10 cellular contexts compared by ENCODE assay signal in genomic region chr1:110872366-110872744, GRCh38. TPM values are rescaled to one million over a fixed set of nuclear protein-coding genes. Genes with fewer than 3 reads are reported as not detected.
DNase-seq lines count a peak whose midpoint lies in the region; ATAC-seq, FAIRE-seq and TF ChIP-seq lines count a peak whose summit lies in the region.
"Had no signal": no experiment of that assay in that cellular context is flagged by ENCODE, and none has a peak within 500 bp of the region (broad histone marks: within the 10 kb centered on the region; RNA-seq: fewer than 3 reads in every experiment).

No MANE protein-coding gene starts in this region.

- no peak overlapping the region for H3K9ac ChIP-seq in smooth muscle cell (ENCODE audit: low read depth)

- H3K4me2 ChIP-seq in smooth muscle cell = no peak overlapping the region

- DNase-seq in GM10266 (ENCODE audit: extremely low spot score) (peak; percentile 29), OCI-M1 (lab: John Stamatoyannopoulos, UW) (peak; percentile 67), mucosa of descending colon (no peak), dermis blood vessel endothelial cell (no peak), smooth muscle cell (lab: John Stamatoyannopoulos, UW; ENCODE audit: unreplicated experiment) (no peak), NCI-H1092 treated with DMSO at 0.1 percent for 48 hours (lab: John Stamatoyannopoulos, UW) (no peak), HTR-8/SVneo (ENCODE audit: insufficient read length, low spot score) (no peak)

- H3F3A ChIP-seq in smooth muscle cell (ENCODE audit: low read depth) = no peaks in the 10 kb centered on the region

- 95% methylated on average over 2 of the region's 2 CpGs for WGBS in smooth muscle cell (ENCODE audit: low lambda C conversion rate)

- H3K79me2 ChIP-seq in smooth muscle cell (ENCODE audit: low read depth) = no peaks in the 10 kb centered on the region

- H3K27ac ChIP-seq in smooth muscle cell (ENCODE audit: low read depth) = no peak overlapping the region
- H3K27ac ChIP-seq: tibial artery had no signal

- peaks cover 6% of the 10 kb centered on the region for H3K9me3 ChIP-seq in mucosa of descending colon
- H3K9me3 ChIP-seq in smooth muscle cell (replicated peaks; ENCODE audit: low read depth) = no peaks in the 10 kb centered on the region

- H3K27me3 ChIP-seq in smooth muscle cell (ENCODE audit: low read depth) = no peaks in the 10 kb centered on the region
- H3K27me3 ChIP-seq: gastroesophageal sphincter, tibial artery had no signal

- intact Hi-C loops in mucosa of descending colon (cut with DNase I, micrococcal nuclease) = no loop called here

- H3K4me3 ChIP-seq in mucosa of descending colon (no peak overlapping the region), smooth muscle cell (no peak overlapping the region)

- ATAC-seq in GM21447 (IDR thresholded peaks at IDR 0.05; ENCODE audit: unreplicated experiment) = peak; percentile 32
- ATAC-seq in mucosa of descending colon = peak; percentile 37
- ATAC-seq: gastroesophageal sphincter had no signal

- H2AFZ ChIP-seq in smooth muscle cell (ENCODE audit: low read depth) = no peak overlapping the region

- H3K4me1 ChIP-seq in mucosa of descending colon (ENCODE audit: low read depth) (no peaks in the 10 kb centered on the region), smooth muscle cell (ENCODE audit: low read depth) (no peaks in the 10 kb centered on the region)
- H3K4me1 ChIP-seq: gastroesophageal sphincter, tibial artery had no signal

- no peaks in the 10 kb centered on the region for H4K20me1 ChIP-seq in smooth muscle cell (ENCODE audit: low read depth)

- no peak for FAIRE-seq in HTR-8/SVneo (lab: Jason Lieb, UNC)

- TF ChIP-seq CTCF in GM10266 (IDR thresholded peaks at IDR 0.05; ENCODE audit: control insufficient read depth, insufficient read depth, low read depth, missing control alignments) = no peak
- no peak for TF ChIP-seq CTCF in mucosa of descending colon (IDR thresholded peaks at IDR 0.05)
- TF ChIP-seq CTCF in smooth muscle cell (IDR thresholded peaks at IDR 0.05; ENCODE audit: borderline replicate concordance, insufficient read depth, poor library complexity, severe bottlenecking) = no peak

- H3K36me3 ChIP-seq in mucosa of descending colon (ENCODE audit: low read depth) = no peaks in the 10 kb centered on the region
- no peaks in the 10 kb centered on the region for H3K36me3 ChIP-seq in smooth muscle cell (ENCODE audit: low read depth)
- H3K36me3 ChIP-seq: gastroesophageal sphincter, tibial artery had no signal

RNA-seq across cellular contexts. Expression of gene CD53, which starts 0.6 kb away (rescaled TPM):
- total RNA-seq in mucosa of descending colon = 10 to 100 TPM; 10.3 to 32.8 (median 28.2) TPM
- total RNA-seq in dermis blood vessel endothelial cell = not detected in 2 replicates
- total RNA-seq in smooth muscle cell = not detected in 2 replicates
- polyA plus RNA-seq in smooth muscle cell = not detected in 2 replicates

Comparison
In these comparisons a context has a peak if more than half of its experiments do, and no peak if none do; other contexts are left out.
1. DNase-seq: peak in GM10266 (single experiment) and OCI-M1 (single experiment); none in mucosa of descending colon (0 of 3), dermis blood vessel endothelial cell (single experiment), smooth muscle cell (single experiment), NCI-H1092 treated with DMSO at 0.1 percent for 48 hours (single experiment) and HTR-8/SVneo (single experiment).
2. RNA of gene CD53, which starts 0.6 kb away (total RNA-seq): 10.3 to 32.8 TPM in mucosa of descending colon; not detected in dermis blood vessel endothelial cell and not detected in smooth muscle cell; every median in the first group is over 10 times any median in the second.